ENCODE assay signal across 8 cellular contexts in the genomic region with DNA sequence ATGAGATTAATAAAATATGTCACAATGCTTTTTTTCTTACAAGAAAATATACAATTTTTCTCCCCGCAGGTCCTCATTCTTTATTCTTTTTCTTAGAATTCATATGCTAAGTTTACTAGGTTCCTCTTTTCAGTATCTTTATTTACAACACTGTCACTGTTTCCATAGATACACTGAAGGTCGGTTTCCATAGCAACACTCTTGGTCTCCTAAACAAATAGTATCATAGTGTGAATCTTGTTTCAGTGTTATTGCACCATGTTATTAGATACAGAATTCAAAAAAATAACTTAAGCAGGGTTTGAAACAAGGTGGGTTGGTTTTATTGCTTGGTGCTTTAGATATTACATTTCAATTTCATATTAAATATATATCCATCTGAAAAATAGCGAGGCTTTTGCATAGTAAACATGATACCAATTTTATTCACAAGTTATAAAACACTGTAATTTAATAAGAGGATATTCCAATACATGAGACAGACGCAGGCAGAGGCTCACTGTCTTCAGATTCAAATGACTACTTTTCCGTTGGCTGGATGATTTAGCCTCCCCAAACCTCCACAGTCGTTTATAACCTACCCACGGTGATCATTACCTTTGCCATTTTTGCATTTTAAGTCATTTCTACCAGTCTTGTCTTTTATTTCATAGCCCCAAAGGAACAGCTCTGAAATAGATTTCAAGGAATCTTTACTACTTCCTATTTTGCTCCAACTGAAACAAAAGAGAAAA.
A peak's percentile ranks its signal among the peaks of the same experiment; 100 is the strongest.
DNase-seq lines count a peak whose midpoint lies in the region; ATAC-seq, FAIRE-seq and TF ChIP-seq lines count a peak whose summit lies in the region.

No MANE protein-coding gene starts in this region.

- intact Hi-C loops in ascending aorta (cut with DNase I) (no loop called here), HepG2 (cut with micrococcal nuclease; ENCODE audit: unreplicated experiment) (loop anchor here (5.0 kb wide), 1 partner anchor 863 kb away; no protein-coding TSS in a partner anchor)

- H3K4me1 Mint-ChIP-seq in activated T-cell treated with anti-CD3 and anti-CD28 coated beads, Interleukin-2, amount 50 U/mL, for 72 hours (ENCODE audit: low read depth) = peaks cover 78% of the 10 kb centered on the region

- no peak overlapping the region for H2AFZ ChIP-seq in HepG2 (ENCODE audit: low read length)

- POLR2A ChIA-PET in HepG2 (lab: Yijun Ruan, JAX) = no interaction called here

- CTCF ChIA-PET in HepG2 (lab: Yijun Ruan, JAX; ENCODE audit: low intra/inter-chr PET ratio, low total read pairs) = no interaction called here

- peak in 1 of 2 experiments; percentile 43; a peak in 1 of 4 replicates for TF ChIP-seq EP300 in HepG2 (IDR thresholded peaks at IDR 0.05; ENCODE audit: low read depth in 2 of 2, low read length in 2 of 2)
- no peak for TF ChIP-seq EP300 in HepG2 (CRISPR knock-in tag; IDR thresholded peaks at IDR 0.05; ENCODE audit: borderline replicate concordance)

- H3K4me3 ChIP-seq in ascending aorta (no peak overlapping the region), HepG2 (replicated peaks in 1 of 3; ENCODE audit: insufficient read depth in 1 of 3, low read depth in 2 of 3, low read length in 3 of 3) (no peak overlapping the region)

- BruUV-seq in HepG2 (replicated peaks; lab: Mats Ljungman, UMichigan) = no TSS peak

- in situ Hi-C loops in HepG2 (cut with HindIII; ENCODE audit: extremely low pct_ligation_motif_present, low pct_unique_long_range_greater_than_20kb) = no loop called here

- no peak for FAIRE-seq in HepG2 (lab: Jason Lieb, UNC)

- H3K36me3 ChIP-seq in ascending aorta = no peaks in the 10 kb centered on the region
- H3K36me3 ChIP-seq in HepG2 (replicated peaks in 1 of 2; ENCODE audit: control insufficient read depth in 1 of 2, insufficient read depth in 2 of 2, low read length in 2 of 2) = no peaks in the 10 kb centered on the region

- peak; percentile 29 to 38 for DNase-seq in activated T-cell treated with anti-CD3 and anti-CD28 coated beads, Interleukin-2, amount 50 U/mL, for 72 hours
- DNase-seq in activated T-cell treated with anti-CD3 and anti-CD28 coated beads, Interleukin-2, amount 50 U/mL, for 1 hour = no peak
- DNase-seq in NCI-H2029 (lab: John Stamatoyannopoulos, UW) (peak; percentile 53), ascending aorta (ENCODE audit: low spot score in 2 of 2) (no peak), HepG2 (ENCODE audit: low spot score) (peak; percentile 79), NCI-H187 treated with DMSO at 0.1 percent for 48 hours (lab: John Stamatoyannopoulos, UW) (no peak), H4 (ENCODE audit: low spot score) (no peak)

- no peaks in the 10 kb centered on the region for H4K20me1 ChIP-seq in HepG2 (ENCODE audit: insufficient read depth, low read length)

- H3K27ac ChIP-seq in ascending aorta (peak overlapping the region; percentile 10 to 15), HepG2 (ENCODE audit: extremely low read length, insufficient read depth, low read length) (peak overlapping the region; percentile 29)

- TF ChIP-seq CTCF in ascending aorta (IDR thresholded peaks at IDR 0.05) (no peak), HepG2 (CRISPR knock-in tag; IDR thresholded peaks at IDR 0.05) (no peak)

- peak overlapping the region; percentile 13 to 80 for H3K4me3 Mint-ChIP-seq in activated T-cell treated with anti-CD3 and anti-CD28 coated beads, Interleukin-2, amount 50 U/mL, for 72 hours

- no peaks in the 10 kb centered on the region for H3K79me2 ChIP-seq in HepG2 (ENCODE audit: insufficient read depth, low read length)

- no peak overlapping the region for H3K4me2 ChIP-seq in HepG2 (ENCODE audit: low read depth, low read length)

- WGBS in HepG2 (ENCODE audit: low lambda C conversion rate) = 73% methylated on average over 7 of the region's 7 CpGs

- no peaks in the 10 kb centered on the region for H3K27me3 Mint-ChIP-seq in activated T-cell treated with anti-CD3 and anti-CD28 coated beads, Interleukin-2, amount 50 U/mL, for 72 hours (ENCODE audit: low read depth)

- peak; percentile 72 to 80 for ATAC-seq in activated T-cell treated with anti-CD3 and anti-CD28 coated beads, Interleukin-2, amount 50 U/mL, for 72 hours (replicated peaks in 1 of 2)
- ATAC-seq in HG02763 (IDR thresholded peaks at IDR 0.05; ENCODE audit: unreplicated experiment) = peak; percentile 76
- ATAC-seq in HepG2 = no peak

- TF ChIP-seq RAD21 in HepG2 (CRISPR knock-in tag; IDR thresholded peaks at IDR 0.05) = no peak

- no peaks in the 10 kb centered on the region for H3K9me3 Mint-ChIP-seq in activated T-cell treated with anti-CD3 and anti-CD28 coated beads, Interleukin-2, amount 50 U/mL, for 72 hours

- H3K4me1 ChIP-seq in ascending aorta (peaks cover 0 to 9% of the 10 kb centered on the region in 2 donors), HepG2 (ENCODE audit: insufficient read depth, low read length) (peaks cover 39% of the 10 kb centered on the region)

- no peaks in the 10 kb centered on the region for H3K36me3 Mint-ChIP-seq in activated T-cell treated with anti-CD3 and anti-CD28 coated beads, Interleukin-2, amount 50 U/mL, for 72 hours (ENCODE audit: insufficient read depth in 2 of 2)

- peak overlapping the region; percentile 37; the same call in 1 of the 2 replicates for H3K9ac ChIP-seq in HepG2 (ENCODE audit: insufficient read depth, low read depth, low read length)

- no peak for TF ChIP-seq POLR2A in HepG2 (IDR thresholded peaks at IDR 0.05; ENCODE audit: insufficient read depth in 1 of 2, low read depth in 2 of 2, low read length in 2 of 2)

- H3K9me3 ChIP-seq in ascending aorta (no peaks in the 10 kb centered on the region), HepG2 (ENCODE audit: low read length) (no peaks in the 10 kb centered on the region)

- H3K27me3 ChIP-seq in ascending aorta (no peaks in the 10 kb centered on the region), HepG2 (ENCODE audit: control insufficient read depth in 1 of 2, insufficient read depth in 2 of 2, low read length in 2 of 2) (no peaks in the 10 kb centered on the region; a peak in 1 of 5 replicates)

- peak overlapping the region; percentile 99 for H3K27ac Mint-ChIP-seq in activated T-cell treated with anti-CD3 and anti-CD28 coated beads, Interleukin-2, amount 50 U/mL, for 72 hours

TF ChIP-seq in HepG2, 621 proteins besides CTCF, POLR2A, EP300 and RAD21 (continues in another document):
- TF ChIP-seq ZNF891 (CRISPR knock-in tag; IDR thresholded peaks at IDR 0.05) (no peak), MXI1 (IDR thresholded peaks at IDR 0.05; ENCODE audit: borderline replicate concordance, low read depth, low read length) (peak; percentile 77; the same call in 2 of the 3 replicates), ZNF878 (CRISPR knock-in tag; IDR thresholded peaks at IDR 0.05) (no peak), GTF3A (CRISPR knock-in tag; conservative IDR thresholded peaks at IDR 0.05) (no peak), ZNF317 (CRISPR knock-in tag; IDR thresholded peaks at IDR 0.05) (no peak), POLR2AphosphoS2 (IDR thresholded peaks at IDR 0.05; ENCODE audit: low read depth, low read length) (no peak), CEBPB (IDR thresholded peaks at IDR 0.05; ENCODE audit: borderline replicate concordance, low read depth, low read length) (peak; percentile 57), FOXA1 (IDR thresholded peaks at IDR 0.05) (no peak), FOXA1 (CRISPR knock-in tag; IDR thresholded peaks at IDR 0.05) (0 out of 2 replicates have a peak, but pooled peaks have one; percentile 25), RFX3 (CRISPR knock-in tag; IDR thresholded peaks at IDR 0.05) (peak; percentile 92), YY1 (IDR thresholded peaks at IDR 0.05; ENCODE audit: insufficient read depth, insufficient replicate concordance, low read depth, low read length) (no peak), ZNF572 (CRISPR knock-in tag; IDR thresholded peaks at IDR 0.05) (no peak), NR1H2 (CRISPR knock-in tag; IDR thresholded peaks at IDR 0.05; ENCODE audit: borderline replicate concordance, low read depth) (no peak), ISL2 (CRISPR knock-in tag; IDR thresholded peaks at IDR 0.05) (no peak)
- TF ChIP-seq, protein P1, sequence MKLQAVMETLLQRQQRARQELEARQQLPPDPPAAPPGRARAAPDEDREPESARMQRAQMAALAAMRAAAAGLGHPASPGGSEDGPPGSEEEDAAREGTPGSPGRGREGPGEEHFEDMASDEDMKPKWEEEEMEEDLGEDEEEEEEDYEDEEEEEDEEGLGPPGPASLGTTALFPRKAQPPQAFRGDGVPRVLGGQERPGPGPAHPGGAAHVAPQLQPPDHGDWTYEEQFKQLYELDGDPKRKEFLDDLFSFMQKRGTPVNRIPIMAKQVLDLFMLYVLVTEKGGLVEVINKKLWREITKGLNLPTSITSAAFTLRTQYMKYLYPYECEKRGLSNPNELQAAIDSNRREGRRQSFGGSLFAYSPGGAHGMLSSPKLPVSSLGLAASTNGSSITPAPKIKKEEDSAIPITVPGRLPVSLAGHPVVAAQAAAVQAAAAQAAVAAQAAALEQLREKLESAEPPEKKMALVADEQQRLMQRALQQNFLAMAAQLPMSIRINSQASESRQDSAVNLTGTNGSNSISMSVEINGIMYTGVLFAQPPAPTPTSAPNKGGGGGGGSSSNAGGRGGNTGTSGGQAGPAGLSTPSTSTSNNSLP (IDR thresholded peaks at IDR 0.05; ENCODE audit: low read depth, low read length) = peak; percentile 76; the same call in 1 of the 2 replicates
- TF ChIP-seq, protein P2, sequence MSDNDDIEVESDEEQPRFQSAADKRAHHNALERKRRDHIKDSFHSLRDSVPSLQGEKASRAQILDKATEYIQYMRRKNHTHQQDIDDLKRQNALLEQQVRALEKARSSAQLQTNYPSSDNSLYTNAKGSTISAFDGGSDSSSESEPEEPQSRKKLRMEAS (IDR thresholded peaks at IDR 0.05) = no peak

Comparison
In these comparisons a context has a peak if more than half of its experiments do, and no peak if none do; other contexts are left out.
1. DNase-seq: peak in activated T-cell treated with anti-CD3 and anti-CD28 coated beads, Interleukin-2, amount 50 U/mL, for 72 hours (2 of 2), NCI-H2029 (single experiment) and HepG2 (single experiment); none in activated T-cell treated with anti-CD3 and anti-CD28 coated beads, Interleukin-2, amount 50 U/mL, for 1 hour (single experiment), ascending aorta (0 of 2), NCI-H187 treated with DMSO at 0.1 percent for 48 hours (single experiment) and H4 (single experiment).